In the genomic region with DNA sequence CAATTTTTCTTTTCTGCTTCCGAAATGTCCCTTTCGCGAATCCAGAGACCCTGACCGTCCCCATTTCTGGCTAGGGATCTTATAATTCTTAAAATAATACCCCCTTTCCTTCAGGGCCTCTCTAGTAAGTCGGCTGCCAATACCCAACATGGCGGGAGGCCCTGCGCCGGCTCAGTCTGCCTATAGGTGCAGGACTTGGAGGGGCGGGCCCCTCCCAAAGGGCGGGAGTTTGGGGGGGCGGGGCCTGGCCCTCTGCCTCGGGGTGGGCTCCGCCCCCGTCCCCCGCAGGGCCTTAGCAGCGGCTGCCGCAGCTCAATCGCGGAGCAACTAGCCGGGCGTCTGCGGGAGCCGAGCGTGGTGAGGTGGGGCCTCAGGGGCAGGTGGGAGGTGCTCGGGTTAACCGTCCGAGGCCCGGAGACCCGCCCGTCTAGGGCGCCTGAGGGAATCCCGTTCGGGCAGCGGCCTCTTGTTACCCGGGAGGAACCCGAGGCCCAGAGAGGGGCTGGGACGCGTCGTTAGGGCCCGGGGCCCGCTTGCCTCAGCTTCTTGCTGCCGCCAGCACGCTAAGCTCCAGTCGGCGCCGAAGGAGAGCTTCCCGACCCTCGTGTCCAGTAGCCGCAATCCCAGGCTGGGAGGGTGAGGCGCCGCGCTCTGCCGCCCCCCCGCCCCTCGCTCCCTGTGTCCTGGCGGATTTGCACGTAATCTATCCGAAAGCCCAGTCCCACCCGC, we compare ENCODE assay signal across 1 cellular context.
TF ChIP-seq lines count a peak whose summit lies in the region.

A gene with protein sequence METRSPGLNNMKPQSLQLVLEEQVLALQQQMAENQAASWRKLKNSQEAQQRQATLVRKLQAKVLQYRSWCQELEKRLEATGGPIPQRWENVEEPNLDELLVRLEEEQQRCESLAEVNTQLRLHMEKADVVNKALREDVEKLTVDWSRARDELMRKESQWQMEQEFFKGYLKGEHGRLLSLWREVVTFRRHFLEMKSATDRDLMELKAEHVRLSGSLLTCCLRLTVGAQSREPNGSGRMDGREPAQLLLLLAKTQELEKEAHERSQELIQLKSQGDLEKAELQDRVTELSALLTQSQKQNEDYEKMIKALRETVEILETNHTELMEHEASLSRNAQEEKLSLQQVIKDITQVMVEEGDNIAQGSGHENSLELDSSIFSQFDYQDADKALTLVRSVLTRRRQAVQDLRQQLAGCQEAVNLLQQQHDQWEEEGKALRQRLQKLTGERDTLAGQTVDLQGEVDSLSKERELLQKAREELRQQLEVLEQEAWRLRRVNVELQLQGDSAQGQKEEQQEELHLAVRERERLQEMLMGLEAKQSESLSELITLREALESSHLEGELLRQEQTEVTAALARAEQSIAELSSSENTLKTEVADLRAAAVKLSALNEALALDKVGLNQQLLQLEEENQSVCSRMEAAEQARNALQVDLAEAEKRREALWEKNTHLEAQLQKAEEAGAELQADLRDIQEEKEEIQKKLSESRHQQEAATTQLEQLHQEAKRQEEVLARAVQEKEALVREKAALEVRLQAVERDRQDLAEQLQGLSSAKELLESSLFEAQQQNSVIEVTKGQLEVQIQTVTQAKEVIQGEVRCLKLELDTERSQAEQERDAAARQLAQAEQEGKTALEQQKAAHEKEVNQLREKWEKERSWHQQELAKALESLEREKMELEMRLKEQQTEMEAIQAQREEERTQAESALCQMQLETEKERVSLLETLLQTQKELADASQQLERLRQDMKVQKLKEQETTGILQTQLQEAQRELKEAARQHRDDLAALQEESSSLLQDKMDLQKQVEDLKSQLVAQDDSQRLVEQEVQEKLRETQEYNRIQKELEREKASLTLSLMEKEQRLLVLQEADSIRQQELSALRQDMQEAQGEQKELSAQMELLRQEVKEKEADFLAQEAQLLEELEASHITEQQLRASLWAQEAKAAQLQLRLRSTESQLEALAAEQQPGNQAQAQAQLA (N-terminal part only) (plus strand): TSS at position 718 of the 729 bp plus-strand sequence. CDS start 6,770 bp downstream, outside the sequence.

TF ChIP-seq in GM12878, 131 proteins besides CTCF, POLR2A, EP300 and RAD21 (continued from another document and continues in another):
- TF ChIP-seq, protein P1, sequence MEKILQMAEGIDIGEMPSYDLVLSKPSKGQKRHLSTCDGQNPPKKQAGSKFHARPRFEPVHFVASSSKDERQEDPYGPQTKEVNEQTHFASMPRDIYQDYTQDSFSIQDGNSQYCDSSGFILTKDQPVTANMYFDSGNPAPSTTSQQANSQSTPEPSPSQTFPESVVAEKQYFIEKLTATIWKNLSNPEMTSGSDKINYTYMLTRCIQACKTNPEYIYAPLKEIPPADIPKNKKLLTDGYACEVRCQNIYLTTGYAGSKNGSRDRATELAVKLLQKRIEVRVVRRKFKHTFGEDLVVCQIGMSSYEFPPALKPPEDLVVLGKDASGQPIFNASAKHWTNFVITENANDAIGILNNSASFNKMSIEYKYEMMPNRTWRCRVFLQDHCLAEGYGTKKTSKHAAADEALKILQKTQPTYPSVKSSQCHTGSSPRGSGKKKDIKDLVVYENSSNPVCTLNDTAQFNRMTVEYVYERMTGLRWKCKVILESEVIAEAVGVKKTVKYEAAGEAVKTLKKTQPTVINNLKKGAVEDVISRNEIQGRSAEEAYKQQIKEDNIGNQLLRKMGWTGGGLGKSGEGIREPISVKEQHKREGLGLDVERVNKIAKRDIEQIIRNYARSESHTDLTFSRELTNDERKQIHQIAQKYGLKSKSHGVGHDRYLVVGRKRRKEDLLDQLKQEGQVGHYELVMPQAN (conservative IDR thresholded peaks at IDR 0.05): peak; percentile 72
- no peak for TF ChIP-seq RAD51 (IDR thresholded peaks at IDR 0.05)
- TF ChIP-seq EED (IDR thresholded peaks at IDR 0.05; ENCODE audit: low read depth): 0 out of 2 replicates have a peak, but pooled peaks have one; percentile 45
- TF ChIP-seq IKZF1 (conservative IDR thresholded peaks at IDR 0.05): no peak; the same call in none of the 2 replicates
- TF ChIP-seq, protein P2, sequence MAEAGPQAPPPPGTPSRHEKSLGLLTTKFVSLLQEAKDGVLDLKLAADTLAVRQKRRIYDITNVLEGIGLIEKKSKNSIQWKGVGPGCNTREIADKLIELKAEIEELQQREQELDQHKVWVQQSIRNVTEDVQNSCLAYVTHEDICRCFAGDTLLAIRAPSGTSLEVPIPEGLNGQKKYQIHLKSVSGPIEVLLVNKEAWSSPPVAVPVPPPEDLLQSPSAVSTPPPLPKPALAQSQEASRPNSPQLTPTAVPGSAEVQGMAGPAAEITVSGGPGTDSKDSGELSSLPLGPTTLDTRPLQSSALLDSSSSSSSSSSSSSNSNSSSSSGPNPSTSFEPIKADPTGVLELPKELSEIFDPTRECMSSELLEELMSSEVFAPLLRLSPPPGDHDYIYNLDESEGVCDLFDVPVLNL (IDR thresholded peaks at IDR 0.05; ENCODE audit: low read depth, low read length): peak; percentile 52
- TF ChIP-seq, protein P3, sequence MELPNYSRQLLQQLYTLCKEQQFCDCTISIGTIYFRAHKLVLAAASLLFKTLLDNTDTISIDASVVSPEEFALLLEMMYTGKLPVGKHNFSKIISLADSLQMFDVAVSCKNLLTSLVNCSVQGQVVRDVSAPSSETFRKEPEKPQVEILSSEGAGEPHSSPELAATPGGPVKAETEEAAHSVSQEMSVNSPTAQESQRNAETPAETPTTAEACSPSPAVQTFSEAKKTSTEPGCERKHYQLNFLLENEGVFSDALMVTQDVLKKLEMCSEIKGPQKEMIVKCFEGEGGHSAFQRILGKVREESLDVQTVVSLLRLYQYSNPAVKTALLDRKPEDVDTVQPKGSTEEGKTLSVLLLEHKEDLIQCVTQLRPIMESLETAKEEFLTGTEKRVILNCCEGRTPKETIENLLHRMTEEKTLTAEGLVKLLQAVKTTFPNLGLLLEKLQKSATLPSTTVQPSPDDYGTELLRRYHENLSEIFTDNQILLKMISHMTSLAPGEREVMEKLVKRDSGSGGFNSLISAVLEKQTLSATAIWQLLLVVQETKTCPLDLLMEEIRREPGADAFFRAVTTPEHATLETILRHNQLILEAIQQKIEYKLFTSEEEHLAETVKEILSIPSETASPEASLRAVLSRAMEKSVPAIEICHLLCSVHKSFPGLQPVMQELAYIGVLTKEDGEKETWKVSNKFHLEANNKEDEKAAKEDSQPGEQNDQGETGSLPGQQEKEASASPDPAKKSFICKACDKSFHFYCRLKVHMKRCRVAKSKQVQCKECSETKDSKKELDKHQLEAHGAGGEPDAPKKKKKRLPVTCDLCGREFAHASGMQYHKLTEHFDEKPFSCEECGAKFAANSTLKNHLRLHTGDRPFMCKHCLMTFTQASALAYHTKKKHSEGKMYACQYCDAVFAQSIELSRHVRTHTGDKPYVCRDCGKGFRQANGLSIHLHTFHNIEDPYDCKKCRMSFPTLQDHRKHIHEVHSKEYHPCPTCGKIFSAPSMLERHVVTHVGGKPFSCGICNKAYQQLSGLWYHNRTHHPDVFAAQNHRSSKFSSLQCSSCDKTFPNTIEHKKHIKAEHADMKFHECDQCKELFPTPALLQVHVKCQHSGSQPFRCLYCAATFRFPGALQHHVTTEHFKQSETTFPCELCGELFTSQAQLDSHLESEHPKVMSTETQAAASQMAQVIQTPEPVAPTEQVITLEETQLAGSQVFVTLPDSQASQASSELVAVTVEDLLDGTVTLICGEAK (IDR thresholded peaks at IDR 0.05; ENCODE audit: borderline replicate concordance): no peak
- TF ChIP-seq, protein P4, sequence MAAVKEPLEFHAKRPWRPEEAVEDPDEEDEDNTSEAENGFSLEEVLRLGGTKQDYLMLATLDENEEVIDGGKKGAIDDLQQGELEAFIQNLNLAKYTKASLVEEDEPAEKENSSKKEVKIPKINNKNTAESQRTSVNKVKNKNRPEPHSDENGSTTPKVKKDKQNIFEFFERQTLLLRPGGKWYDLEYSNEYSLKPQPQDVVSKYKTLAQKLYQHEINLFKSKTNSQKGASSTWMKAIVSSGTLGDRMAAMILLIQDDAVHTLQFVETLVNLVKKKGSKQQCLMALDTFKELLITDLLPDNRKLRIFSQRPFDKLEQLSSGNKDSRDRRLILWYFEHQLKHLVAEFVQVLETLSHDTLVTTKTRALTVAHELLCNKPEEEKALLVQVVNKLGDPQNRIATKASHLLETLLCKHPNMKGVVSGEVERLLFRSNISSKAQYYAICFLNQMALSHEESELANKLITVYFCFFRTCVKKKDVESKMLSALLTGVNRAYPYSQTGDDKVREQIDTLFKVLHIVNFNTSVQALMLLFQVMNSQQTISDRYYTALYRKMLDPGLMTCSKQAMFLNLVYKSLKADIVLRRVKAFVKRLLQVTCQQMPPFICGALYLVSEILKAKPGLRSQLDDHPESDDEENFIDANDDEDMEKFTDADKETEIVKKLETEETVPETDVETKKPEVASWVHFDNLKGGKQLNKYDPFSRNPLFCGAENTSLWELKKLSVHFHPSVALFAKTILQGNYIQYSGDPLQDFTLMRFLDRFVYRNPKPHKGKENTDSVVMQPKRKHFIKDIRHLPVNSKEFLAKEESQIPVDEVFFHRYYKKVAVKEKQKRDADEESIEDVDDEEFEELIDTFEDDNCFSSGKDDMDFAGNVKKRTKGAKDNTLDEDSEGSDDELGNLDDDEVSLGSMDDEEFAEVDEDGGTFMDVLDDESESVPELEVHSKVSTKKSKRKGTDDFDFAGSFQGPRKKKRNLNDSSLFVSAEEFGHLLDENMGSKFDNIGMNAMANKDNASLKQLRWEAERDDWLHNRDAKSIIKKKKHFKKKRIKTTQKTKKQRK (IDR thresholded peaks at IDR 0.05; ENCODE audit: low read depth, low read length): no peak
- no peak for TF ChIP-seq PAX8 (IDR thresholded peaks at IDR 0.05)
- no peak for TF ChIP-seq SIX5 (IDR thresholded peaks at IDR 0.05; ENCODE audit: low read depth, low read length, severe bottlenecking)
- no peak for TF ChIP-seq KDM1A (IDR thresholded peaks at IDR 0.05; ENCODE audit: borderline replicate concordance)
- TF ChIP-seq POLR2AphosphoS5 (IDR thresholded peaks at IDR 0.05; ENCODE audit: low read length): no peak
- peak; percentile 60; the same call in 1 of the 2 replicates for TF ChIP-seq LARP7 (IDR thresholded peaks at IDR 0.05)
- TF ChIP-seq, protein P5, sequence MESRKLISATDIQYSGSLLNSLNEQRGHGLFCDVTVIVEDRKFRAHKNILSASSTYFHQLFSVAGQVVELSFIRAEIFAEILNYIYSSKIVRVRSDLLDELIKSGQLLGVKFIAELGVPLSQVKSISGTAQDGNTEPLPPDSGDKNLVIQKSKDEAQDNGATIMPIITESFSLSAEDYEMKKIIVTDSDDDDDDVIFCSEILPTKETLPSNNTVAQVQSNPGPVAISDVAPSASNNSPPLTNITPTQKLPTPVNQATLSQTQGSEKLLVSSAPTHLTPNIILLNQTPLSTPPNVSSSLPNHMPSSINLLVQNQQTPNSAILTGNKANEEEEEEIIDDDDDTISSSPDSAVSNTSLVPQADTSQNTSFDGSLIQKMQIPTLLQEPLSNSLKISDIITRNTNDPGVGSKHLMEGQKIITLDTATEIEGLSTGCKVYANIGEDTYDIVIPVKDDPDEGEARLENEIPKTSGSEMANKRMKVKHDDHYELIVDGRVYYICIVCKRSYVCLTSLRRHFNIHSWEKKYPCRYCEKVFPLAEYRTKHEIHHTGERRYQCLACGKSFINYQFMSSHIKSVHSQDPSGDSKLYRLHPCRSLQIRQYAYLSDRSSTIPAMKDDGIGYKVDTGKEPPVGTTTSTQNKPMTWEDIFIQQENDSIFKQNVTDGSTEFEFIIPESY (IDR thresholded peaks at IDR 0.05): no peak
- TF ChIP-seq KAT2A (conservative IDR thresholded peaks at IDR 0.05; ENCODE audit: control insufficient read depth, low read depth, low read length): no peak
- TF ChIP-seq CREB1 (IDR thresholded peaks at IDR 0.05; ENCODE audit: low read depth): 0 out of 2 replicates have a peak, but pooled peaks have one; percentile 25
- no peak for TF ChIP-seq ZNF217 (IDR thresholded peaks at IDR 0.05)
- TF ChIP-seq, protein P6, sequence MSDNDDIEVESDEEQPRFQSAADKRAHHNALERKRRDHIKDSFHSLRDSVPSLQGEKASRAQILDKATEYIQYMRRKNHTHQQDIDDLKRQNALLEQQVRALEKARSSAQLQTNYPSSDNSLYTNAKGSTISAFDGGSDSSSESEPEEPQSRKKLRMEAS (IDR thresholded peaks at IDR 0.05; ENCODE audit: low read depth, low read length): no peak
- no peak for TF ChIP-seq CHD1 (IDR thresholded peaks at IDR 0.05; ENCODE audit: low read depth, low read length)
- TF ChIP-seq IKZF2 (IDR thresholded peaks at IDR 0.05): 0 out of 4 replicates have a peak, but pooled peaks of 1 of the 2 experiments have one; percentile 18
- TF ChIP-seq ZBED1 (IDR thresholded peaks at IDR 0.05; ENCODE audit: borderline replicate concordance): no peak
- no peak for TF ChIP-seq ZNF274 (IDR thresholded peaks at IDR 0.05; ENCODE audit: insufficient read depth, insufficient read length)
- no peak; the same call in 1 of the 2 replicates for TF ChIP-seq NR2F1 (conservative IDR thresholded peaks at IDR 0.05)
- TF ChIP-seq KLF5 (IDR thresholded peaks at IDR 0.05; ENCODE audit: partially characterized antibody): peak; percentile 7
- TF ChIP-seq STAT1 (conservative IDR thresholded peaks at IDR 0.05): no peak
- no peak for TF ChIP-seq NRF1 (conservative IDR thresholded peaks at IDR 0.05; ENCODE audit: low read depth, low read length)
- TF ChIP-seq SIN3A (IDR thresholded peaks at IDR 0.05; ENCODE audit: low read depth, low read length): 0 out of 2 replicates have a peak, but pooled peaks have one; percentile 52
- TF ChIP-seq CBX5 (IDR thresholded peaks at IDR 0.05; ENCODE audit: low read depth): no peak
- TF ChIP-seq MEF2B (IDR thresholded peaks at IDR 0.05; ENCODE audit: partially characterized antibody, poor library complexity, severe bottlenecking): no peak
- no peak for TF ChIP-seq IRF4 (IDR thresholded peaks at IDR 0.05; ENCODE audit: low read depth, low read length)
- TF ChIP-seq ZNF207 (IDR thresholded peaks at IDR 0.05; ENCODE audit: borderline replicate concordance): no peak; the same call in none of the 2 replicates
- peak in 1 of 2 experiments; percentile 75; a peak in 2 of 3 replicates for TF ChIP-seq EGR1 (IDR thresholded peaks at IDR 0.05; ENCODE audit: borderline replicate concordance in 1 of 2, low read depth in 2 of 2, low read length in 2 of 2)
- TF ChIP-seq SPI1 (IDR thresholded peaks at IDR 0.05; ENCODE audit: borderline replicate concordance, insufficient read depth, low read depth, low read length): no peak
- no peak for TF ChIP-seq ATF7 (IDR thresholded peaks at IDR 0.05; ENCODE audit: low read depth)
